In the genomic region with DNA sequence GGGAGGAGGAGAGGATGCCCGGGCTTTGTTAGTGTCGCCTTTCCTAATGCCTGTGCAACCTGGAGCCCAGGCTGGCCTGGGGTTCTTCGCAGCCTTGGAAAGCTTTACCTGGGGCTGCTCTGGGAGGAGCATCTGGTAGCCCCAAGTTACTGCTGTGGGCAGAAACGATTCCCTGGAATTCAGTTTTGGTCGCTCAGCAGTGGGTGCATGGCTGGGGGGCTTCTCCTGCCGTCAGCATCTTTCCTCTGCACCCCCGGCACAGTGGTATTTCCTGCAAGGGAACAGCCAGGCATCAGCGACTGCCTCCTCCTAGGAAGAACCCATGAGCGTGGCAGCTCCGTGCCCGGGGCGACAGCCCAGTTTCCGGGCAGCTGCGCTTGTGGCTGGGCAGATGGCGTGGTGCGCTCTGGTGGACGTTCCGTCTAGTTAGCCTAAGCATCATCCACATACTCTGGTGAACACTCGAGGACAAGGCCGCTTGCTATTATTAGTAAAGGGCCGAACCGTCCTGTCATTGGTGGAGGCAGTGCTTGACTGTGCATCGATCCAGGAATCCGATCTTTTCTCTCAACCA, we compare ENCODE assay signal across 8 cellular contexts.
DNase-seq lines count a peak whose midpoint lies in the region; ATAC-seq and TF ChIP-seq lines count a peak whose summit lies in the region.

No MANE protein-coding gene starts in this region.

- intact Hi-C loops in heart left ventricle (cut with DNase I) = loop anchor here in 3 of 10 donors (5.0 to 10.0 kb wide), 2 partner anchors 48 to 51 kb away; no protein-coding TSS in a partner anchor
- intact Hi-C loops in activated naive CD4-positive, alpha-beta T cell treated with anti-CD3 and anti-CD28 coated beads for 36 hours (cut with micrococcal nuclease) = no loop called here

- TF ChIP-seq CTCF in heart left ventricle (IDR thresholded peaks at IDR 0.05) (no peak), progenitor cell of endocrine pancreas (IDR thresholded peaks at IDR 0.05; ENCODE audit: unreplicated experiment) (no peak)

- TF ChIP-seq POLR2A in heart left ventricle (IDR thresholded peaks at IDR 0.05) = no peak

- no peaks in the 10 kb centered on the region for H3K9me3 Mint-ChIP-seq in progenitor cell of endocrine pancreas (ENCODE audit: low read depth)
- no peaks in the 10 kb centered on the region for H3K9me3 Mint-ChIP-seq in activated naive CD4-positive, alpha-beta T cell treated with anti-CD3 and anti-CD28 coated beads for 36 hours

- no peaks in the 10 kb centered on the region for H3K9me3 ChIP-seq in heart left ventricle

- H3K36me3 ChIP-seq in heart left ventricle = peaks cover 0 to 8% (median 0%) of the 10 kb centered on the region in 9 donors

- H3K4me1 ChIP-seq in heart left ventricle = peaks cover 0 to 62% (median 33%) of the 10 kb centered on the region in 12 donors

- peaks cover 0 to 22% (median 0%) of the 10 kb centered on the region in 9 donors for H3K27me3 ChIP-seq in heart left ventricle

- peak overlapping the region; percentile 81 for H3K4me3 Mint-ChIP-seq in progenitor cell of endocrine pancreas (ENCODE audit: low read depth)
- no peak overlapping the region for H3K4me3 Mint-ChIP-seq in activated naive CD4-positive, alpha-beta T cell treated with anti-CD3 and anti-CD28 coated beads for 36 hours

- CTCF ChIA-PET in activated naive CD4-positive, alpha-beta T cell treated with anti-CD3 and anti-CD28 coated beads for 36 hours (lab: Charles Lee) = no interaction called here

- H3K4me3 ChIP-seq in heart left ventricle = peak overlapping the region in 9 of 12 donors; percentile 37 to 58 (median 51)

- H3K4me1 Mint-ChIP-seq in progenitor cell of endocrine pancreas (ENCODE audit: low read depth) = peaks cover 43% of the 10 kb centered on the region
- peaks cover 6% of the 10 kb centered on the region for H3K4me1 Mint-ChIP-seq in activated naive CD4-positive, alpha-beta T cell treated with anti-CD3 and anti-CD28 coated beads for 36 hours (ENCODE audit: low read depth)

- peak; percentile 21 to 70 (median 58) for ATAC-seq in heart left ventricle

- peak overlapping the region; percentile 82 for H3K27ac Mint-ChIP-seq in progenitor cell of endocrine pancreas
- H3K27ac Mint-ChIP-seq in activated naive CD4-positive, alpha-beta T cell treated with anti-CD3 and anti-CD28 coated beads for 36 hours = no peak overlapping the region

- peak overlapping the region in 1 of 12 donors; percentile 53 for H3K27ac ChIP-seq in heart left ventricle

- 41 to 65% (median 52%) methylated on average over 19 to 24 of the region's 24 CpGs for WGBS in heart left ventricle, 4 donors

- DNase-seq in ELF-1 (ENCODE audit: low read depth, low spot score) (peak; percentile 66), SHP77 treated with DMSO at 0.1 percent for 48 hours (lab: John Stamatoyannopoulos, UW) (peak; percentile 39), heart left ventricle (no peak), progenitor cell of endocrine pancreas (ENCODE audit: low spot score, unreplicated experiment) (peak; percentile 23), SW 1271 (lab: John Stamatoyannopoulos, UW) (no peak), NK-92 (lab: John Stamatoyannopoulos, UW; ENCODE audit: unreplicated experiment) (no peak)
- DNase-seq in activated naive CD4-positive, alpha-beta T cell treated with anti-CD3 and anti-CD28 coated beads for 36 hours = no peak
- no peak for DNase-seq in activated CD8-positive, alpha-beta memory T cell treated with anti-CD3 and anti-CD28 coated beads, Interleukin-2, amount 50 U/mL, for 4 hours

- H3K27me3 Mint-ChIP-seq in progenitor cell of endocrine pancreas = no peaks in the 10 kb centered on the region
- H3K27me3 Mint-ChIP-seq in activated naive CD4-positive, alpha-beta T cell treated with anti-CD3 and anti-CD28 coated beads for 36 hours (ENCODE audit: low read depth) = peaks cover 60% of the 10 kb centered on the region

- H3K36me3 Mint-ChIP-seq in progenitor cell of endocrine pancreas (ENCODE audit: insufficient read depth) = no peaks in the 10 kb centered on the region
- H3K36me3 Mint-ChIP-seq in activated naive CD4-positive, alpha-beta T cell treated with anti-CD3 and anti-CD28 coated beads for 36 hours (ENCODE audit: low read depth) = no peaks in the 10 kb centered on the region

Comparison
In these comparisons a context has a peak if more than half of its experiments do, and no peak if none do; other contexts are left out.
1. DNase-seq: peak in ELF-1 (single experiment), SHP77 treated with DMSO at 0.1 percent for 48 hours (single experiment) and progenitor cell of endocrine pancreas (single experiment); none in heart left ventricle (0 of 5), activated naive CD4-positive, alpha-beta T cell treated with anti-CD3 and anti-CD28 coated beads for 36 hours (single experiment), SW 1271 (0 of 2), activated CD8-positive, alpha-beta memory T cell treated with anti-CD3 and anti-CD28 coated beads, Interleukin-2, amount 50 U/mL, for 4 hours (single experiment) and NK-92 (single experiment).